Comparison of ENCODE assay signal across 34 cellular contexts in genomic region chr21:38963006-38963405, GRCh38.
"Had no signal": no experiment of that assay in that cellular context is flagged by ENCODE, and none has a peak within 500 bp of the region (broad histone marks: within the 10 kb centered on the region; RNA-seq: fewer than 3 reads in every experiment).

No MANE protein-coding gene starts in this region.

- H3K27me3 Mint-ChIP-seq: activated CD4-positive, alpha-beta T cell treated with anti-CD3 and anti-CD28 coated beads, Interleukin-2, amount 10 ng/mL, durations not matched to agents 24 days and 14 days; activated CD8-positive, alpha-beta T cell treated with anti-CD3 and anti-CD28 coated beads for 36 hours; activated naive CD8-positive, alpha-beta T cell treated with anti-CD3 and anti-CD28 coated beads for 36 hours had no signal

- DNase-seq: activated B cell treated with CpG ODN at 0.5 μM for 24 hours; activated CD4-positive, alpha-beta memory T cell treated with anti-CD3 and anti-CD28 coated beads for 36 hours; activated CD4-positive, alpha-beta T cell treated with anti-CD3 and anti-CD28 coated beads for 4 hours; activated CD4-positive, alpha-beta T cell treated with anti-CD3 and anti-CD28 coated beads, Interleukin-2, amount 10 ng/mL, durations not matched to agents 24 days and 14 days; activated CD4-positive, alpha-beta T cell treated with anti-CD3 and anti-CD28 coated beads, Interleukin-2, amount 50 U/mL, for 1 hour; activated CD4-positive, alpha-beta T cell treated with anti-CD3 and anti-CD28 coated beads, Interleukin-2, amount 50 U/mL, for 4 hours; activated CD4-positive, CD25-positive, alpha-beta regulatory T cell treated with anti-CD3 and anti-CD28 coated beads, Interleukin-2, amount 50 U/mL, for 72 hours; activated CD8-positive, alpha-beta memory T cell treated with anti-CD3 and anti-CD28 coated beads, Interleukin-2, amount 50 U/mL, for 4 hours; activated CD8-positive, alpha-beta T cell treated with anti-CD3 and anti-CD28 coated beads for 36 hours; activated effector memory CD4-positive, alpha-beta T cell treated with anti-CD3 and anti-CD28 coated beads, Interleukin-2, amount 50 U/mL, for 16 hours; activated gamma-delta T cell treated with Interleukin-2 at 50 U/mL for 16 hours; activated naive CD4-positive, alpha-beta T cell; activated naive CD4-positive, alpha-beta T cell treated with anti-CD3 and anti-CD28 coated beads for 36 hours; activated naive CD4-positive, alpha-beta T cell treated with anti-CD3 and anti-CD28 coated beads, Interleukin-2, amount 50 U/mL, for 16 hours; activated naive CD8-positive, alpha-beta T cell treated with anti-CD3 and anti-CD28 coated beads for 36 hours; activated T-cell treated with anti-CD3 and anti-CD28 coated beads for 4 hours; activated T-cell treated with anti-CD3 and anti-CD28 coated beads, Interleukin-2, amount 50 U/mL, for 1 hour; activated T-cell treated with anti-CD3 and anti-CD28 coated beads, Interleukin-2, amount 50 U/mL, for 4 hours; activated T-cell treated with anti-CD3 and anti-CD28 coated beads, Interleukin-2, amount 50 U/mL, for 72 hours; adrenal gland; amniotic stem cell; aorta; body of pancreas; brain microvascular endothelial cell; central memory CD4-positive, alpha-beta T cell; T-helper 17 cell; T-helper 9 cell had no signal

- H3K27ac ChIP-seq: adrenal gland, body of pancreas, brain microvascular endothelial cell, breast epithelium, VCaP had no signal

- H3K27ac Mint-ChIP-seq: activated B cell treated with CpG ODN at 0.5 μM for 24 hours; activated CD4-positive, alpha-beta memory T cell treated with anti-CD3 and anti-CD28 coated beads for 36 hours; activated CD4-positive, alpha-beta T cell treated with anti-CD3 and anti-CD28 coated beads, Interleukin-2, amount 10 ng/mL, durations not matched to agents 24 days and 14 days; activated CD8-positive, alpha-beta T cell treated with anti-CD3 and anti-CD28 coated beads for 36 hours; activated naive CD4-positive, alpha-beta T cell treated with anti-CD3 and anti-CD28 coated beads for 36 hours; activated naive CD8-positive, alpha-beta T cell treated with anti-CD3 and anti-CD28 coated beads for 36 hours; activated T-cell treated with anti-CD3 and anti-CD28 coated beads, Interleukin-2, amount 50 U/mL, for 72 hours; activated T-helper 1 cell treated with anti-CD3 and anti-CD28 coated beads, Interleukin-12 subunit alpha, Interleukin-12 subunit beta, Interleukin-2, Interleukin-4 antibody, amounts not matched to agents 30 ng/mL and 10 ng/mL and 1 ng/mL, durations not matched to agents 14 hours and 24 hours and 36 hours; activated T-helper 17 cell treated with anti-CD3 and anti-CD28 coated beads, Interleukin-2, amount 50 U/mL, for 72 hours; T-helper 17 cell had no signal

- H3K36me3 Mint-ChIP-seq: activated CD4-positive, alpha-beta memory T cell treated with anti-CD3 and anti-CD28 coated beads for 36 hours had no signal

- H3K4me1 Mint-ChIP-seq: activated B cell treated with CpG ODN at 0.5 μM for 24 hours; activated T-helper 17 cell treated with anti-CD3 and anti-CD28 coated beads, Interleukin-2, amount 50 U/mL, for 72 hours; T-helper 17 cell had no signal

- H3K9me3 Mint-ChIP-seq: activated CD4-positive, alpha-beta memory T cell treated with anti-CD3 and anti-CD28 coated beads for 36 hours; activated T-cell treated with anti-CD3 and anti-CD28 coated beads, Interleukin-2, amount 50 U/mL, for 4 hours; activated T-helper 17 cell treated with anti-CD3 and anti-CD28 coated beads, Interleukin-2, amount 50 U/mL, for 72 hours had no signal

- FAIRE-seq: astrocyte, TTC549 had no signal

- ATAC-seq: activated CD8-positive, alpha-beta T cell treated with anti-CD3 and anti-CD28 coated beads for 36 hours; activated naive CD4-positive, alpha-beta T cell treated with anti-CD3 and anti-CD28 coated beads, Interleukin-2, amount 50 U/mL, for 72 hours; activated T-cell treated with anti-CD3 and anti-CD28 coated beads, Interleukin-2, amount 50 U/mL, for 4 hours; activated T-cell treated with anti-CD3 and anti-CD28 coated beads, Interleukin-2, amount 50 U/mL, for 72 hours; activated T-helper 17 cell treated with anti-CD3 and anti-CD28 coated beads, Interleukin-2, amount 50 U/mL, for 72 hours; body of pancreas; T-helper 17 cell had no signal

- H3K4me1 ChIP-seq: breast epithelium had no signal

- H3K9me3 ChIP-seq: adrenal gland, body of pancreas, breast epithelium had no signal

- H3K27me3 ChIP-seq: adrenal gland, body of pancreas, brain microvascular endothelial cell, breast epithelium had no signal

- H3K4me3 Mint-ChIP-seq: activated B cell treated with CpG ODN at 0.5 μM for 24 hours; activated CD4-positive, alpha-beta memory T cell treated with anti-CD3 and anti-CD28 coated beads for 36 hours; activated CD4-positive, alpha-beta T cell treated with anti-CD3 and anti-CD28 coated beads, Interleukin-2, amount 10 ng/mL, durations not matched to agents 24 days and 14 days; activated CD8-positive, alpha-beta T cell treated with anti-CD3 and anti-CD28 coated beads for 36 hours; activated naive CD4-positive, alpha-beta T cell treated with anti-CD3 and anti-CD28 coated beads for 36 hours; activated naive CD8-positive, alpha-beta T cell treated with anti-CD3 and anti-CD28 coated beads for 36 hours; activated T-cell treated with anti-CD3 and anti-CD28 coated beads, Interleukin-2, amount 50 U/mL, for 4 hours; activated T-cell treated with anti-CD3 and anti-CD28 coated beads, Interleukin-2, amount 50 U/mL, for 72 hours; activated T-helper 1 cell treated with anti-CD3 and anti-CD28 coated beads, Interleukin-12 subunit alpha, Interleukin-12 subunit beta, Interleukin-2, Interleukin-4 antibody, amounts not matched to agents 30 ng/mL and 10 ng/mL and 1 ng/mL, durations not matched to agents 14 hours and 24 hours and 36 hours; activated T-helper 17 cell treated with anti-CD3 and anti-CD28 coated beads, Interleukin-2, amount 50 U/mL, for 72 hours; T-helper 17 cell had no signal

- H3K4me3 ChIP-seq: adrenal gland, body of pancreas, breast epithelium had no signal

- H3K36me3 ChIP-seq: adrenal gland, brain microvascular endothelial cell, breast epithelium had no signal
